Comparison of ENCODE assay signal across 8 cellular contexts in the genomic region with DNA sequence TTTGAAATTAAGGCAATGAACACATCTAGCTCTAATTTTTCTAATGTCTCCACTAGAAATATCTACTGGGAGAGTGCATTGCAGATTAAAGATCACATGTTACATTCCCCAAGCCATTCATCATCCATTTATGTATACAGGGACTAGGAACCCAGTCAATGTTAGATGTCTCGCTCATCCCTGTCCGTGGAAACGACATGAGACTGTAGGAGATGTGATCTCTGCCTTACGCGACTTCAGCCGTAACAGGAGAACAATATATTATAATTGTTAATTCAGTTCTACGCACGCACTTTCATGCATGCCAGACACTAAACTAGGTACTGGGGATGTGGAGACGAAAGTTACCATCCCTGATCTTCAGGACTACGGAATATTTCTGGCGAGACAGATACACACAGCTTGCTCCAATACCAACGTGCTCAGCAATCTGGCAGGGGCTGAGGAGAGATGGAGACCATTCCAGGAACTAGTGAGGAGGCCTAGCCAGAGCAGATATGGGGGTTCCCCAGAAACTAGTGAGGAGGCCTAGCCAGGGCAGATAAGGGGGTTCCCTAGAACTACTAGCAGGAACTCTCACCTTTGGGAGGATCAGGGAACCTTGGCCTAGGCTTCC. TPM values are rescaled to one million over a fixed set of nuclear protein-coding genes. Genes with fewer than 3 reads are reported as not detected.
A peak's percentile ranks its signal among the peaks of the same experiment; 100 is the strongest.
DNase-seq lines count a peak whose midpoint lies in the region; FAIRE-seq and TF ChIP-seq lines count a peak whose summit lies in the region.

No MANE protein-coding gene starts in this region.

- H2AFZ ChIP-seq in mesenchymal stem cell (ENCODE audit: low read depth, low read length): no peak overlapping the region

- H3K27ac Mint-ChIP-seq in activated CD4-positive, alpha-beta T cell treated with anti-CD3 and anti-CD28 coated beads, Interleukin-2, amount 10 ng/mL, durations not matched to agents 24 days and 14 days: peak overlapping the region; percentile 97

- H3K9ac ChIP-seq in mesenchymal stem cell (ENCODE audit: low read length): peak overlapping the region; percentile 94

- no peak overlapping the region for H4K91ac ChIP-seq in mesenchymal stem cell (ENCODE audit: low read length)

- H3K27ac ChIP-seq in mesenchymal stem cell (ENCODE audit: low read length, poor library complexity, severe bottlenecking): peak overlapping the region; percentile 1
- peak overlapping the region; percentile 94 to 97 for H3K27ac ChIP-seq in uterus

- H2AK5ac ChIP-seq in mesenchymal stem cell (ENCODE audit: low read length, severe bottlenecking): peak overlapping the region; percentile 87

- H2BK120ac ChIP-seq in mesenchymal stem cell (ENCODE audit: low read depth, low read length): peak overlapping the region; percentile 7

- H4K8ac ChIP-seq in mesenchymal stem cell (ENCODE audit: low read length): peak overlapping the region; percentile 59

- TF ChIP-seq POLR2A in NB4 (IDR thresholded peaks at IDR 0.05; ENCODE audit: extremely low read depth, insufficient read length): no peak
- no peak for TF ChIP-seq POLR2A in uterus (IDR thresholded peaks at IDR 0.05)

- H3K4me1 Mint-ChIP-seq in activated CD4-positive, alpha-beta T cell treated with anti-CD3 and anti-CD28 coated beads, Interleukin-2, amount 10 ng/mL, durations not matched to agents 24 days and 14 days: peaks cover 19% of the 10 kb centered on the region

- no peak overlapping the region for H2BK15ac ChIP-seq in mesenchymal stem cell (ENCODE audit: low read depth, poor library complexity, severe bottlenecking)

- 74% methylated on average over 12 of the region's 12 CpGs for WGBS in mesenchymal stem cell

- H3K27me3 ChIP-seq in bronchial epithelial cell (ENCODE audit: control insufficient read depth, insufficient read depth, low read length) (no peaks in the 10 kb centered on the region), mesenchymal stem cell (ENCODE audit: control insufficient read depth in 1 of 2, insufficient read depth in 1 of 2, low read length in 2 of 2) (no peaks in the 10 kb centered on the region), uterus (no peaks in the 10 kb centered on the region)

- H3K14ac ChIP-seq in mesenchymal stem cell (ENCODE audit: low read length in 2 of 2): no peak overlapping the region

- peak overlapping the region in 1 of 2 experiments; percentile 39 for H2BK12ac ChIP-seq in mesenchymal stem cell (ENCODE audit: low read length in 2 of 2)

- H3K18ac ChIP-seq in mesenchymal stem cell (ENCODE audit: low read depth in 1 of 2, low read length in 2 of 2): no peak overlapping the region

- H3K27me3 Mint-ChIP-seq in activated CD4-positive, alpha-beta T cell treated with anti-CD3 and anti-CD28 coated beads, Interleukin-2, amount 10 ng/mL, durations not matched to agents 24 days and 14 days: no peaks in the 10 kb centered on the region

- no peak for FAIRE-seq in bronchial epithelial cell (lab: Jason Lieb, UNC)

- H3K4me3 ChIP-seq in NB4 (ENCODE audit: low read depth, low read length) (peak overlapping the region; percentile 95), bronchial epithelial cell (ENCODE audit: low read depth, low read length) (peak overlapping the region; percentile 87), mesenchymal stem cell (ENCODE audit: insufficient read depth in 1 of 2, low read depth in 1 of 2, low read length in 2 of 2) (peak overlapping the region; percentile 69 to 91), uterus (peak overlapping the region; percentile 55 to 73)

- no peak for TF ChIP-seq CTCF in NB4 (IDR thresholded peaks at IDR 0.05; ENCODE audit: low read depth, low read length)
- no peak for TF ChIP-seq CTCF in bronchial epithelial cell (IDR thresholded peaks at IDR 0.05; ENCODE audit: insufficient read depth, low read length, severe bottlenecking)
- no peak for TF ChIP-seq CTCF in uterus (IDR thresholded peaks at IDR 0.05)

- intact Hi-C loops in activated CD4-positive, alpha-beta T cell treated with anti-CD3 and anti-CD28 coated beads, Interleukin-2, amount 10 ng/mL, durations not matched to agents 24 days and 14 days (cut with micrococcal nuclease): loop anchor here (1.0 kb wide), 5 partner anchors 21 to 712 kb away; a partner anchor contains a TSS
- intact Hi-C loops in uterus (cut with DNase I; ENCODE audit: low total_unique reads): no loop called here

- H3K23ac ChIP-seq in mesenchymal stem cell (ENCODE audit: low read length in 2 of 2): no peak overlapping the region

- H3K36me3 Mint-ChIP-seq in activated CD4-positive, alpha-beta T cell treated with anti-CD3 and anti-CD28 coated beads, Interleukin-2, amount 10 ng/mL, durations not matched to agents 24 days and 14 days (ENCODE audit: low read depth): peaks cover 24% of the 10 kb centered on the region

- peak overlapping the region; percentile 91 for H3K4me3 Mint-ChIP-seq in activated CD4-positive, alpha-beta T cell treated with anti-CD3 and anti-CD28 coated beads, Interleukin-2, amount 10 ng/mL, durations not matched to agents 24 days and 14 days

- H2BK5ac ChIP-seq in mesenchymal stem cell (ENCODE audit: low read depth, low read length, poor library complexity, severe bottlenecking): no peak overlapping the region

- peak overlapping the region; percentile 78 for H3K4me2 ChIP-seq in mesenchymal stem cell (ENCODE audit: low read length, poor library complexity, severe bottlenecking)

- H3K9me3 Mint-ChIP-seq in activated CD4-positive, alpha-beta T cell treated with anti-CD3 and anti-CD28 coated beads, Interleukin-2, amount 10 ng/mL, durations not matched to agents 24 days and 14 days: no peaks in the 10 kb centered on the region

- H3K9me3 ChIP-seq in mesenchymal stem cell (ENCODE audit: control insufficient read depth, low read length) (no peaks in the 10 kb centered on the region), uterus (no peaks in the 10 kb centered on the region)

- H3K79me1 ChIP-seq in mesenchymal stem cell (replicated peaks; ENCODE audit: low read length, poor library complexity, severe bottlenecking): peaks cover 17% of the 10 kb centered on the region

- H3K4ac ChIP-seq in mesenchymal stem cell (ENCODE audit: low read depth in 1 of 2, low read length in 2 of 2): peak overlapping the region in 1 of 2 experiments; percentile 43

- H3K4me1 ChIP-seq in mesenchymal stem cell (ENCODE audit: control insufficient read depth, insufficient read depth, low read depth, low read length): peaks cover 4% of the 10 kb centered on the region
- no peaks in the 10 kb centered on the region for H3K4me1 ChIP-seq in uterus

- no peak for DNase-seq in activated CD4-positive, alpha-beta T cell treated with anti-CD3 and anti-CD28 coated beads, Interleukin-2, amount 10 ng/mL, durations not matched to agents 24 days and 14 days
- no peak for DNase-seq in activated CD4-positive, alpha-beta T cell treated with anti-CD3 and anti-CD28 coated beads for 4 hours
- no peak for DNase-seq in NB4 (ENCODE audit: low read depth)
- DNase-seq in bronchial epithelial cell (ENCODE audit: low read depth): no peak
- no peak for DNase-seq in mesenchymal stem cell
- no peak for DNase-seq in uterus
- no peak for DNase-seq in NCI-H774 (lab: John Stamatoyannopoulos, UW)
- DNase-seq in NCI-H187 (lab: John Stamatoyannopoulos, UW): no peak

- H3K36me3 ChIP-seq in bronchial epithelial cell (ENCODE audit: control insufficient read depth, insufficient read depth, low read length) (no peaks in the 10 kb centered on the region), mesenchymal stem cell (ENCODE audit: control insufficient read depth in 1 of 2, insufficient read depth in 2 of 2, low read depth in 1 of 2, low read length in 2 of 2) (peaks cover 3 to 8% of the 10 kb centered on the region in 2 experiments), uterus (no peaks in the 10 kb centered on the region)

RNA-seq across cellular contexts. Expression of a gene that starts 0.7 kb away (rescaled TPM):
- 36.0 and 40.2 TPM in 2 replicates for total RNA-seq in activated CD4-positive, alpha-beta T cell treated with anti-CD3 and anti-CD28 coated beads, Interleukin-2, amount 10 ng/mL, durations not matched to agents 24 days and 14 days
- 9.5 and 11.6 TPM in 2 replicates for total RNA-seq in bronchial epithelial cell
- polyA plus RNA-seq in mesenchymal stem cell (2013, experiment 1 of 2): 13.0 TPM
- polyA plus RNA-seq in mesenchymal stem cell (2013, experiment 2 of 2): 12.5 TPM
- 10 to 100 TPM in 3 of 4 donors, 1 to 10 TPM in 1; 6.4 to 19.7 (median 13.0) TPM for total RNA-seq in uterus

RNA-seq across cellular contexts. Expression of a gene that starts 21.7 kb away (rescaled TPM):
- total RNA-seq in activated CD4-positive, alpha-beta T cell treated with anti-CD3 and anti-CD28 coated beads, Interleukin-2, amount 10 ng/mL, durations not matched to agents 24 days and 14 days: 11.4 and 12.0 TPM in 2 replicates
- total RNA-seq in bronchial epithelial cell (2.1 and 3.3 TPM in 2 replicates), uterus (10 to 100 TPM in 1 of 4 donors, 1 to 10 TPM in 2, under 1 TPM in 1; 0.88 to 17.7 (median 5.0) TPM)
- 8.4 TPM for polyA plus RNA-seq in mesenchymal stem cell (2013, experiment 1 of 2)
- polyA plus RNA-seq in mesenchymal stem cell (2013, experiment 2 of 2): 7.2 TPM

RNA-seq across cellular contexts. Expression of a gene that starts 35.6 kb away (rescaled TPM):
- total RNA-seq in activated CD4-positive, alpha-beta T cell treated with anti-CD3 and anti-CD28 coated beads, Interleukin-2, amount 10 ng/mL, durations not matched to agents 24 days and 14 days: 57.8 and 59.2 TPM in 2 replicates
- total RNA-seq in bronchial epithelial cell: 16.0 and 16.8 TPM in 2 replicates
- polyA plus RNA-seq in mesenchymal stem cell (2013, experiment 1 of 2): 8.0 TPM
- 7.7 TPM for polyA plus RNA-seq in mesenchymal stem cell (2013, experiment 2 of 2)
- total RNA-seq in uterus: 10 to 100 TPM in 2 of 4 donors, 1 to 10 TPM in 1, under 1 TPM in 1; 0.29 to 29.1 (median 9.4) TPM

RNA-seq across cellular contexts. Expression of a gene that starts 35.9 kb away (rescaled TPM):
- 180 and 191 TPM in 2 replicates for total RNA-seq in activated CD4-positive, alpha-beta T cell treated with anti-CD3 and anti-CD28 coated beads, Interleukin-2, amount 10 ng/mL, durations not matched to agents 24 days and 14 days
- total RNA-seq in bronchial epithelial cell (61.3 and 71.3 TPM in 2 replicates), uterus (100 to 1,000 TPM in 1 of 4 donors, 10 to 100 TPM in 3; 34.6 to 129 (median 67.2) TPM)
- 68.9 TPM for polyA plus RNA-seq in mesenchymal stem cell (2013, experiment 1 of 2)
- polyA plus RNA-seq in mesenchymal stem cell (2013, experiment 2 of 2): 68.3 TPM

RNA-seq across cellular contexts. Expression of a gene that starts 50.9 kb away (rescaled TPM):
- 12.3 and 13.3 TPM in 2 replicates for total RNA-seq in activated CD4-positive, alpha-beta T cell treated with anti-CD3 and anti-CD28 coated beads, Interleukin-2, amount 10 ng/mL, durations not matched to agents 24 days and 14 days
- 10.9 and 12.4 TPM in 2 replicates for total RNA-seq in bronchial epithelial cell
- 11.1 TPM for polyA plus RNA-seq in mesenchymal stem cell (2013, experiment 1 of 2)
- 11.5 TPM for polyA plus RNA-seq in mesenchymal stem cell (2013, experiment 2 of 2)
- 10 to 100 TPM; 11.8 to 53.3 (median 34.8) TPM for total RNA-seq in uterus
